In the genomic region with DNA sequence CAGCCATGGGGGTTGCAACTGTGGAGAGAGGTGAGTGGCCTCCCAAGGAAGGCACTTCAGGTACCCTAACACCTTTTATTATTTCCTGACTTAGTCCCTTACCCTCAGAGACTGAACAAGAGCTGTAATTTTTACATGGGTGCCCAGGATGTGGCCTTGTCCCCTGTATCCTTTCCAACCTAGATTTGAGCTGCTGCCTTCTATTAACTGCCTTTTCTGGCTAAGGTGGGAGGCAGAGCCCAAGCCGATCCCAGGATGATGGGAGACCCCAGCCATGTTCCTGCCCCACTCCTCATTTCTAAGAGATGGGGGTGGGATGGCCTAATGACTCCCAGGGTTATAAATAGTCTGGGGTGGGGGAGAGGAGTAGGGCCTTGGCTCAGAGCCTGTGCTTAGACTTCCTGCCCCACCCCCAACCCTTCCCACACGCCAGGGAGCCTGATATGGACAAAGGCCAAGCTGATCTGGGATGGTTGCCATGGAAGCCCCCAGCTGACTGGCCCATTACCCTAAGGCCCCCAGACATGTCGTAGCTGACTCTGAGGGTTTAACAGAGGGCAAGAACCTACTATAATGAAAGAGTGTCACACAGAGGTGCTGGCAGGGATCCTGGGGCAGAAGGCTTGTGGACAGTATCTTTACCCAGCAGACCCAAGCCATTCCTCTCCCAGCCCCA, we compare ENCODE assay signal across 6 cellular contexts. TPM values are rescaled to one million over a fixed set of nuclear protein-coding genes. Genes with fewer than 3 reads are reported as not detected.
DNase-seq lines count a peak whose midpoint lies in the region; ATAC-seq and TF ChIP-seq lines count a peak whose summit lies in the region.

No MANE protein-coding gene starts in this region.

- H3K36me3 ChIP-seq in gastrocnemius medialis, result peaks cover 0 to 30% of the 10 kb centered on the region in 2 donors

- TF ChIP-seq CTCF in fibroblast of the aortic adventitia (IDR thresholded peaks at IDR 0.05; ENCODE audit: insufficient read depth, low read length) (no peak), gastrocnemius medialis (IDR thresholded peaks at IDR 0.05 in 4 of 5, conservative IDR thresholded peaks at IDR 0.05 in 1 of 5) (no peak)

- DNase-seq in NCI-H2029 (lab: John Stamatoyannopoulos, UW), result peak; percentile 43
- peak; percentile 28 for DNase-seq in fibroblast of the aortic adventitia (ENCODE audit: low read depth)
- DNase-seq in gastrocnemius medialis, result peak in 1 of 2 donors; percentile 25
- no peak for DNase-seq in KG1 (lab: John Stamatoyannopoulos, UW)
- no peak for DNase-seq in middle frontal gyrus (ENCODE audit: extremely low spot score, low spot score)

- H3K4me3 ChIP-seq in fibroblast of the aortic adventitia (ENCODE audit: low read depth, low read length) (peak overlapping the region; percentile 85), gastrocnemius medialis (peak overlapping the region; percentile 59 to 90 (median 82))

- ATAC-seq in gastrocnemius medialis (no peak), GM18519 (IDR thresholded peaks at IDR 0.05; ENCODE audit: low FRiP score, unreplicated experiment) (no peak)

- in situ Hi-C loops in gastrocnemius medialis (cut with MboI; ENCODE audit: low sequenced_read_pairs in 4 of 4), result loop anchor here in 1 of 4 donors (10.0 kb wide), 1 partner anchor 102 kb away; the partner anchor contains the start of gene C3orf62

- peaks cover 33 to 39% of the 10 kb centered on the region in 2 donors for H3K4me1 ChIP-seq in gastrocnemius medialis

- no peaks in the 10 kb centered on the region for H3K27me3 ChIP-seq in gastrocnemius medialis

- intact Hi-C loops in gastrocnemius medialis (cut with DNase I; ENCODE audit: low total_unique reads), result no loop called here

- peak overlapping the region; percentile 81 to 90 (median 88) for H3K27ac ChIP-seq in gastrocnemius medialis

- no peak for TF ChIP-seq POLR2A in gastrocnemius medialis (IDR thresholded peaks at IDR 0.05)

- no peaks in the 10 kb centered on the region for H3K9me3 ChIP-seq in gastrocnemius medialis

RNA-seq across cellular contexts. Expression of gene KLHDC8B, which starts 1.9 kb away (rescaled TPM):
- total RNA-seq in fibroblast of the aortic adventitia (ENCODE audit: low replicate concordance) (23.8 and 91.7 TPM in 2 replicates), gastrocnemius medialis (10 to 100 TPM; 15.8 to 35.8 (median 26.0) TPM)

RNA-seq across cellular contexts. Expression of gene CCDC71, which starts 7.1 kb away (rescaled TPM):
- total RNA-seq in fibroblast of the aortic adventitia (ENCODE audit: low replicate concordance), result 14.8 and 22.7 TPM in 2 replicates
- total RNA-seq in gastrocnemius medialis, result 10 to 100 TPM; 20.0 to 31.0 (median 22.0) TPM

RNA-seq across cellular contexts. Expression of gene LAMB2, which starts 40.4 kb away (rescaled TPM):
- total RNA-seq in fibroblast of the aortic adventitia (ENCODE audit: low replicate concordance), result 202 and 937 TPM in 2 replicates
- 100 to 1,000 TPM; 154 to 355 (median 243) TPM for total RNA-seq in gastrocnemius medialis

RNA-seq across cellular contexts. Expression of gene USP19, which starts 52.6 kb away (rescaled TPM):
- total RNA-seq in fibroblast of the aortic adventitia (ENCODE audit: low replicate concordance) (23.7 and 36.0 TPM in 2 replicates), gastrocnemius medialis (100 to 1,000 TPM; 100 to 188 (median 128) TPM)

Comparison
In these comparisons a context has a peak if more than half of its experiments do, and no peak if none do; other contexts are left out.
1. DNase-seq: peak in NCI-H2029 (single experiment) and fibroblast of the aortic adventitia (single experiment); none in KG1 (single experiment) and middle frontal gyrus (single experiment).